8 cellular contexts compared by ENCODE assay signal in genomic region chr10:114470956-114471905, GRCh38.
DNase-seq lines count a peak whose midpoint lies in the region; ATAC-seq, FAIRE-seq and TF ChIP-seq lines count a peak whose summit lies in the region.

No MANE protein-coding gene starts in this region.

- FAIRE-seq in colon (lab: Jason Lieb, UNC), result peak; percentile 86

- ATAC-seq in GM18870 (IDR thresholded peaks at IDR 0.05; ENCODE audit: unreplicated experiment) (peak; percentile 90), HG03097 (IDR thresholded peaks at IDR 0.05; ENCODE audit: low FRiP score, unreplicated experiment) (peak; percentile 89)
- ATAC-seq in activated CD4-positive, alpha-beta T cell treated with anti-CD3 and anti-CD28 coated beads for 36 hours, result peak; percentile 87

- DNase-seq in AML-193 (lab: John Stamatoyannopoulos, UW), result peak; percentile 58 to 64
- DNase-seq in NCI-H2227 (lab: John Stamatoyannopoulos, UW; ENCODE audit: unreplicated experiment), result peak; percentile 60
- peak; percentile 79 for DNase-seq in activated CD4-positive, alpha-beta T cell treated with anti-CD3 and anti-CD28 coated beads for 36 hours
- peak in 1 of 2 donors; percentile 92 for DNase-seq in lower leg skin (ENCODE audit: low spot score in 2 of 2)
- peak; percentile 37 for DNase-seq in stimulated activated CD8-positive, alpha-beta memory T cell treated with anti-CD3 and anti-CD28 coated beads, Interleukin-12 subunit alpha, Interleukin-12 subunit beta, amount 100 ng/mL, for 24 hours (ENCODE audit: extremely low read depth)

- no peak overlapping the region for H3K4me3 Mint-ChIP-seq in activated CD4-positive, alpha-beta T cell treated with anti-CD3 and anti-CD28 coated beads for 36 hours

- no peaks in the 10 kb centered on the region for H3K9me3 Mint-ChIP-seq in activated CD4-positive, alpha-beta T cell treated with anti-CD3 and anti-CD28 coated beads for 36 hours (ENCODE audit: low read depth)

- H3K36me3 Mint-ChIP-seq in activated CD4-positive, alpha-beta T cell treated with anti-CD3 and anti-CD28 coated beads for 36 hours (ENCODE audit: low read depth), result peaks cover 16% of the 10 kb centered on the region

- peak in 2 of 3 donors; percentile 68 to 77 for TF ChIP-seq CTCF in lower leg skin (IDR thresholded peaks at IDR 0.05)

- POLR2A ChIA-PET in activated CD4-positive, alpha-beta T cell treated with anti-CD3 and anti-CD28 coated beads for 36 hours (lab: Charles Lee), result interaction anchor here (0.6 to 1.2 kb wide), 7 partner anchors 21 to 74 kb away, joined by 3 to 6 read pairs (median 3); no protein-coding TSS in a partner anchor

- H3K27me3 Mint-ChIP-seq in activated CD4-positive, alpha-beta T cell treated with anti-CD3 and anti-CD28 coated beads for 36 hours, result no peaks in the 10 kb centered on the region

- intact Hi-C loops in activated CD4-positive, alpha-beta T cell treated with anti-CD3 and anti-CD28 coated beads for 36 hours (cut with DNase I, micrococcal nuclease), result loop anchor here (1.0 to 10.0 kb wide), 9 partner anchors 55 to 464 kb away; partner anchors contain the start of gene TRUB1 (in 1 of the 2)
- intact Hi-C loops in lower leg skin (cut with DNase I; ENCODE audit: low total_unique reads), result loop anchor here (5.0 kb wide), 2 partner anchors 76 to 316 kb away; no protein-coding TSS in a partner anchor

- H3K27ac Mint-ChIP-seq in activated CD4-positive, alpha-beta T cell treated with anti-CD3 and anti-CD28 coated beads for 36 hours, result peak overlapping the region; percentile 27

- peaks cover 21% of the 10 kb centered on the region for H3K4me1 Mint-ChIP-seq in activated CD4-positive, alpha-beta T cell treated with anti-CD3 and anti-CD28 coated beads for 36 hours

- no peak for TF ChIP-seq POLR2A in lower leg skin (IDR thresholded peaks at IDR 0.05)

- CTCF ChIA-PET in activated CD4-positive, alpha-beta T cell treated with anti-CD3 and anti-CD28 coated beads for 36 hours (lab: Charles Lee), result interaction anchor here (0.6 to 8.1 kb wide), 52 partner anchors 9 to 659 kb away, joined by 3 to 79 read pairs (median 4); no protein-coding TSS in a partner anchor

- no peak overlapping the region for H3K4me3 ChIP-seq in lower leg skin (ENCODE audit: low read depth, poor library complexity, severe bottlenecking)

- 33 to 34% methylated on average over 11 of the region's 11 CpGs for WGBS in lower leg skin, 2 donors
